Comparison of ENCODE assay signal across 24 cellular contexts in genomic region chr4:10872833-10873517, GRCh38.
DNase-seq lines count a peak whose midpoint lies in the region; ATAC-seq and TF ChIP-seq lines count a peak whose summit lies in the region.
"Had no signal": no experiment of that assay in that cellular context is flagged by ENCODE, and none has a peak within 500 bp of the region (broad histone marks: within the 10 kb centered on the region; RNA-seq: fewer than 3 reads in every experiment).

No MANE protein-coding gene starts in this region.

- ATAC-seq in GM18909 (IDR thresholded peaks at IDR 0.05; ENCODE audit: poor library complexity, unreplicated experiment) (peak; percentile 58), HG02759 (IDR thresholded peaks at IDR 0.05; ENCODE audit: unreplicated experiment) (peak; percentile 54), naive B cell (ENCODE audit: low read depth in 2 of 2) (peak; percentile 21 to 64), GM21619 (IDR thresholded peaks at IDR 0.05; ENCODE audit: unreplicated experiment) (no peak), GM18867 (IDR thresholded peaks at IDR 0.05; ENCODE audit: unreplicated experiment) (no peak), HG03108 (IDR thresholded peaks at IDR 0.05; ENCODE audit: unreplicated experiment) (no peak)
- ATAC-seq: foreskin keratinocyte, lower lobe of right lung had no signal

- no peaks in the 10 kb centered on the region for H3K27me3 Mint-ChIP-seq in naive B cell
- H3K27me3 Mint-ChIP-seq: activated T-cell treated with anti-CD3 and anti-CD28 coated beads, Interleukin-2, amount 50 U/mL, for 24 hours; central memory CD8-positive, alpha-beta T cell; type B pancreatic cell had no signal

- H3K27ac Mint-ChIP-seq in naive B cell = peak overlapping the region; percentile 6 to 78 (median 66)
- H3K27ac Mint-ChIP-seq: activated T-cell treated with anti-CD3 and anti-CD28 coated beads, Interleukin-2, amount 50 U/mL, for 24 hours; type B pancreatic cell had no signal

- H3K36me3 Mint-ChIP-seq in naive B cell = no peaks in the 10 kb centered on the region
- H3K36me3 Mint-ChIP-seq: type B pancreatic cell had no signal

- peak; percentile 4 for DNase-seq in NB4 (ENCODE audit: low read depth)
- no peak for DNase-seq in naive B cell
- DNase-seq: activated CD4-positive, alpha-beta T cell treated with anti-CD3 and anti-CD28 coated beads for 1 hour; activated naive CD4-positive, alpha-beta T cell treated with Interleukin-2 at 50 U/mL for 16 hours; activated T-cell treated with anti-CD3 and anti-CD28 coated beads, Interleukin-2, amount 50 U/mL, for 24 hours; AML-193; dorsolateral prefrontal cortex; EL; foreskin keratinocyte; islet precursor cell; lower lobe of right lung; NCI-H1105; NCI-H2081 treated with DMSO at 0.1 percent for 48 hours; NCI-H446; stimulated activated CD4-positive, alpha-beta T cell treated with anti-CD3 and anti-CD28 coated beads, Interleukin-4, amount 100 ng/mL, for 24 hours had no signal

- TF ChIP-seq POLR2A in NB4 (IDR thresholded peaks at IDR 0.05; ENCODE audit: extremely low read depth, insufficient read length) = no peak

- H3K4me3 ChIP-seq in NB4 (ENCODE audit: low read depth, low read length) = no peak overlapping the region
- H3K4me3 ChIP-seq: dorsolateral prefrontal cortex, hepatocyte, lower lobe of right lung, smooth muscle cell had no signal

- no peak for TF ChIP-seq CTCF in NB4 (IDR thresholded peaks at IDR 0.05; ENCODE audit: low read depth, low read length)

- H3K9me3 Mint-ChIP-seq in naive B cell = peaks cover 0 to 4% (median 1%) of the 10 kb centered on the region in 7 donors
- H3K9me3 Mint-ChIP-seq: activated T-cell treated with anti-CD3 and anti-CD28 coated beads, Interleukin-2, amount 50 U/mL, for 24 hours; type B pancreatic cell had no signal

- H3K4me1 Mint-ChIP-seq in naive B cell = peaks cover 13 to 20% (median 17%) of the 10 kb centered on the region in 3 donors
- H3K4me1 Mint-ChIP-seq: central memory CD8-positive, alpha-beta T cell had no signal

- H3K4me3 Mint-ChIP-seq in naive B cell = peak overlapping the region in 6 of 8 donors; percentile 6 to 55 (median 50)
- H3K4me3 Mint-ChIP-seq: activated T-cell treated with anti-CD3 and anti-CD28 coated beads, Interleukin-2, amount 50 U/mL, for 24 hours; central memory CD8-positive, alpha-beta T cell; type B pancreatic cell had no signal

Comparison
In these comparisons a context has a peak if more than half of its experiments do, and no peak if none do; other contexts are left out.
1. ATAC-seq: peak in GM18909 (single experiment), HG02759 (single experiment) and naive B cell (2 of 2); none in GM21619 (single experiment), GM18867 (single experiment) and HG03108 (single experiment).